ENCODE assay signal across 8 cellular contexts in genomic region chr12:50825372-50825838, GRCh38. TPM values are rescaled to one million over a fixed set of nuclear protein-coding genes. Genes with fewer than 3 reads are reported as not detected.
DNase-seq lines count a peak whose midpoint lies in the region; ATAC-seq, FAIRE-seq and TF ChIP-seq lines count a peak whose summit lies in the region.
"Had no signal": no experiment of that assay in that cellular context is flagged by ENCODE, and none has a peak within 500 bp of the region (broad histone marks: within the 10 kb centered on the region; RNA-seq: fewer than 3 reads in every experiment).

No MANE protein-coding gene starts in this region.

- no peak overlapping the region for H3K4me3 ChIP-seq in MM.1S (ENCODE audit: low read length)
- H3K4me3 ChIP-seq in neural progenitor cell, result no peak overlapping the region

- H3K4me1 Mint-ChIP-seq in neural progenitor cell, result no peaks in the 10 kb centered on the region

- H3K9me3 ChIP-seq in MM.1S (replicated peaks; ENCODE audit: insufficient read depth, low read length), result no peaks in the 10 kb centered on the region
- no peaks in the 10 kb centered on the region for H3K9me3 ChIP-seq in neural progenitor cell (ENCODE audit: low read depth)

- TF ChIP-seq CTCF in MM.1S (IDR thresholded peaks at IDR 0.05; ENCODE audit: low read length) (peak; percentile 46), neural progenitor cell (IDR thresholded peaks at IDR 0.05) (peak; percentile 65)

- H3K36me3 Mint-ChIP-seq in neural progenitor cell, result no peaks in the 10 kb centered on the region

- H3F3A ChIP-seq in MM.1S (ENCODE audit: insufficient read depth, low read length) (peaks cover 3% of the 10 kb centered on the region; the same call in 1 of the 2 replicates), neural progenitor cell (ENCODE audit: low read depth) (no peaks in the 10 kb centered on the region)

- peak; percentile 97 for FAIRE-seq in G401.6 (lab: Jason Lieb, UNC)

- H2AFZ ChIP-seq in MM.1S (ENCODE audit: low read length), result no peak overlapping the region
- H2AFZ ChIP-seq in neural progenitor cell (replicated peaks), result no peak overlapping the region

- H3K9ac ChIP-seq in MM.1S (ENCODE audit: low read length) (no peak overlapping the region), neural progenitor cell (no peak overlapping the region)

- no peaks in the 10 kb centered on the region for H3K9me3 Mint-ChIP-seq in neural progenitor cell

- H3K4me3 Mint-ChIP-seq in neural progenitor cell, result no peak overlapping the region

- H3K27ac ChIP-seq in MM.1S (ENCODE audit: low read length) (no peak overlapping the region), neural progenitor cell (no peak overlapping the region)

- no peaks in the 10 kb centered on the region for H3K36me3 ChIP-seq in MM.1S (replicated peaks; ENCODE audit: insufficient read depth, low read length)
- H3K36me3 ChIP-seq in neural progenitor cell, result no peaks in the 10 kb centered on the region

- ATAC-seq in GM18519 (IDR thresholded peaks at IDR 0.05; ENCODE audit: low FRiP score, unreplicated experiment) (no peak), HG03442 (IDR thresholded peaks at IDR 0.05; ENCODE audit: unreplicated experiment) (no peak)

- no peak overlapping the region for H3K27ac Mint-ChIP-seq in neural progenitor cell

- no peaks in the 10 kb centered on the region for H3K27me3 Mint-ChIP-seq in neural progenitor cell (ENCODE audit: insufficient read depth, low read depth)

- H3K4me1 ChIP-seq in MM.1S (ENCODE audit: low read length), result peaks cover 9% of the 10 kb centered on the region
- no peaks in the 10 kb centered on the region for H3K4me1 ChIP-seq in neural progenitor cell

- H3K27me3 ChIP-seq in MM.1S (replicated peaks; ENCODE audit: insufficient read depth, low read length) (no peaks in the 10 kb centered on the region), neural progenitor cell (no peaks in the 10 kb centered on the region)

- H3K9me2 ChIP-seq in MM.1S (replicated peaks; ENCODE audit: insufficient read depth, low read length), result no peaks in the 10 kb centered on the region

- H3K4me2 ChIP-seq in MM.1S (ENCODE audit: low read depth, low read length), result no peak overlapping the region
- no peak overlapping the region for H3K4me2 ChIP-seq in neural progenitor cell

- H3K79me2 ChIP-seq in MM.1S (ENCODE audit: low read length), result no peaks in the 10 kb centered on the region
- H3K79me2 ChIP-seq in neural progenitor cell (ENCODE audit: low read depth), result no peaks in the 10 kb centered on the region

- DNase-seq in MM.1S (peak; percentile 79), SW480 (ENCODE audit: low spot score) (peak; percentile 69), fibroblast of gingiva (ENCODE audit: low read depth) (peak; percentile 73), neural progenitor cell (ENCODE audit: low spot score) (peak; percentile 37)

- H4K20me1 ChIP-seq in MM.1S (ENCODE audit: insufficient read depth, low read length) (no peaks in the 10 kb centered on the region), neural progenitor cell (ENCODE audit: low read depth) (no peaks in the 10 kb centered on the region)

RNA-seq across cellular contexts. Expression of gene TMPRSS12, which starts 17.3 kb away (rescaled TPM):
- total RNA-seq in neural progenitor cell (ENCODE audit: low replicate concordance), result not detected in 2 replicates
- total RNA-seq: subcutaneous adipose tissue had no signal
